In the genomic region with DNA sequence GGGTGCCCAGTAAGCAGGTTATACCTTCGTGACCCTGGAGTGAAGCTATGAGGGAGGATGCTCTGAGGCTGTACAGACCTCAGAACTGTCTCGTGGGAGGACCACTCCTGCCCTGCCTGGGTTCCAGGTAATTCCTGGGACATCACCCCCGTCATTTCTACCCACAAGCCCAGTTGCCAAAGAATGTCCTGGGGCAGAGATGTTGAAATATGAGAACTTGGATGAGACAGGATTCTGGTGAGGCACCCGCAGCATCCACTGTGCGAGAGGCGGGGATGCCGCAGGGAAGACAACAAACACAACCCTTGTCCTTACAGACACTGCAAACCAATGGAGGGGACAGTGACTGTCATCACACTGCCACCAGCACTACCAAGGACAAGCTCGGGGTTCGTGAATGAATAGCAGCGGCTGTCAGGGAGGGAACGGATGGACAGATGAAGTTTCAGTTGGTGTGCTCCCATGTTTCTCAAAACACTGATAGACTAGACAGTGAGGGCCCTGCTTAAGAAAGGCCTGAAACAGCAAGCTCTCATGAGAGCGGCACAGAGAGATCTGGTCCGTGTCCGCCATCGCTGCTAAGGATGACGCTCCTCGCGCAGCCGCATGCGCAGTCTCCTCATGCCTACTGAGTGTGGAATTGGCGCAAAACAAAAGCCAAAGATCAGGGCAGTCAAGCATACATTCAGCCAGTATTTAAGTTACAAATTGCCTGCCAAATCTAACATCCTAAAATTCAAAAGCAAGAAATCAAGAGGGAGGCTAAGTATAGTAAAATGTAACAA, we compare ENCODE assay signal across 25 cellular contexts.
DNase-seq lines count a peak whose midpoint lies in the region; ATAC-seq and TF ChIP-seq lines count a peak whose summit lies in the region.
"Had no signal": no experiment of that assay in that cellular context is flagged by ENCODE, and none has a peak within 500 bp of the region (broad histone marks: within the 10 kb centered on the region; RNA-seq: fewer than 3 reads in every experiment).

No MANE protein-coding gene starts in this region.

- H3K4me3 ChIP-seq in PC-9: no peak overlapping the region
- H3K4me3 ChIP-seq: heart left ventricle, spleen, upper lobe of left lung had no signal

- H3K4me1 ChIP-seq in PC-9 (replicated peaks; ENCODE audit: insufficient read depth): peaks cover 59% of the 10 kb centered on the region
- H3K4me1 ChIP-seq: parathyroid adenoma, upper lobe of left lung had no signal

- peaks cover 66% of the 10 kb centered on the region for H3K79me2 ChIP-seq in PC-9 (ENCODE audit: low read depth)

- H3K27me3 Mint-ChIP-seq in MCF 10A (ENCODE audit: insufficient read depth, unreplicated experiment) (no peaks in the 10 kb centered on the region), glutamatergic neuron (ENCODE audit: unreplicated experiment) (peaks cover 4% of the 10 kb centered on the region)
- H3K27me3 Mint-ChIP-seq: activated CD4-positive, alpha-beta memory T cell treated with anti-CD3 and anti-CD28 coated beads for 36 hours; activated T-helper 17 cell treated with anti-CD3 and anti-CD28 coated beads, Interleukin-2, amount 50 U/mL, for 72 hours had no signal

- H3K27ac ChIP-seq in PC-9: peak overlapping the region; percentile 76
- H3K27ac ChIP-seq: parathyroid adenoma, spleen, upper lobe of left lung had no signal

- TF ChIP-seq CTCF in PC-9 (conservative IDR thresholded peaks at IDR 0.05): no peak
- TF ChIP-seq CTCF in MCF 10A (IDR thresholded peaks at IDR 0.05; ENCODE audit: unreplicated experiment): no peak
- TF ChIP-seq CTCF in glutamatergic neuron (IDR thresholded peaks at IDR 0.05; ENCODE audit: partially characterized antibody, unreplicated experiment): no peak

- no peaks in the 10 kb centered on the region for H3K36me3 ChIP-seq in PC-9 (ENCODE audit: low read depth)

- peaks cover 54% of the 10 kb centered on the region for H3F3A ChIP-seq in PC-9 (ENCODE audit: insufficient read depth, low read depth)

- H3K36me3 Mint-ChIP-seq in MCF 10A (ENCODE audit: insufficient read depth, unreplicated experiment): peaks cover 53% of the 10 kb centered on the region
- H3K36me3 Mint-ChIP-seq in glutamatergic neuron (ENCODE audit: unreplicated experiment): peaks cover 4% of the 10 kb centered on the region

- H3K27ac Mint-ChIP-seq in MCF 10A (ENCODE audit: low read depth, unreplicated experiment): no peak overlapping the region
- no peak overlapping the region for H3K27ac Mint-ChIP-seq in glutamatergic neuron (ENCODE audit: unreplicated experiment)
- H3K27ac Mint-ChIP-seq: activated CD4-positive, alpha-beta memory T cell treated with anti-CD3 and anti-CD28 coated beads for 36 hours; activated T-helper 17 cell treated with anti-CD3 and anti-CD28 coated beads, Interleukin-2, amount 50 U/mL, for 72 hours had no signal

- intact Hi-C loops in PC-9 (cut with micrococcal nuclease; ENCODE audit: unreplicated experiment) (loop anchor here (2.0 kb wide), 2 partner anchors 29 to 85 kb away; no protein-coding TSS in a partner anchor), MCF 10A (cut with micrococcal nuclease) (no loop called here)

- H4K20me1 ChIP-seq in PC-9 (ENCODE audit: insufficient read depth): no peaks in the 10 kb centered on the region

- H3K9me2 ChIP-seq in PC-9 (ENCODE audit: insufficient read depth): no peaks in the 10 kb centered on the region

- H3K4me3 Mint-ChIP-seq in MCF 10A (ENCODE audit: unreplicated experiment) (no peak overlapping the region), glutamatergic neuron (ENCODE audit: unreplicated experiment) (no peak overlapping the region)
- H3K4me3 Mint-ChIP-seq: activated CD4-positive, alpha-beta memory T cell treated with anti-CD3 and anti-CD28 coated beads for 36 hours; activated T-helper 17 cell treated with anti-CD3 and anti-CD28 coated beads, Interleukin-2, amount 50 U/mL, for 72 hours; neural crest cell had no signal

- POLR2A ChIA-PET in PC-9 (lab: Charles Lee; ENCODE audit: unreplicated experiment) (interaction anchor here (0.5 kb wide), 1 partner anchor 29 kb away, joined by 4 read pairs; no protein-coding TSS in a partner anchor), MCF 10A (lab: Yijun Ruan, JAX) (interaction anchor here (0.6 to 4.3 kb wide), 6 partner anchors 9 to 144 kb away, joined by 3 to 37 read pairs (median 4); no protein-coding TSS in a partner anchor)

- H2AFZ ChIP-seq in PC-9: no peak overlapping the region
- H2AFZ ChIP-seq: parathyroid adenoma had no signal

- no TSS peak for BruUV-seq in PC-9 (replicated peaks; lab: Mats Ljungman, UMichigan)
- no TSS peak for BruUV-seq in MCF 10A (replicated peaks; lab: Mats Ljungman, UMichigan)

- no peak overlapping the region for H3K4me2 ChIP-seq in PC-9

- no peaks in the 10 kb centered on the region for H3K9me3 ChIP-seq in PC-9 (ENCODE audit: insufficient read depth, low read depth)
- H3K9me3 ChIP-seq: heart left ventricle, spleen, upper lobe of left lung had no signal

- no peak for ATAC-seq in HG02973 (IDR thresholded peaks at IDR 0.05; ENCODE audit: unreplicated experiment)
- ATAC-seq: activated naive CD4-positive, alpha-beta T cell treated with anti-CD3 and anti-CD28 coated beads, Interleukin-2, amount 50 U/mL, for 72 hours; activated T-helper 17 cell treated with anti-CD3 and anti-CD28 coated beads, Interleukin-2, amount 50 U/mL, for 72 hours; heart left ventricle; PC-3 had no signal

- CTCF ChIA-PET in PC-9 (lab: Charles Lee): no interaction called here
- CTCF ChIA-PET in MCF 10A (lab: Yijun Ruan, JAX): interaction anchor here (1.0 to 1.2 kb wide), 3 partner anchors 18 to 29 kb away, joined by 3 to 5 read pairs (median 5); no protein-coding TSS in a partner anchor

- H3K9me3 Mint-ChIP-seq in MCF 10A (ENCODE audit: unreplicated experiment) (no peaks in the 10 kb centered on the region), glutamatergic neuron (ENCODE audit: unreplicated experiment) (peaks cover 4% of the 10 kb centered on the region)
- H3K9me3 Mint-ChIP-seq: activated CD4-positive, alpha-beta memory T cell treated with anti-CD3 and anti-CD28 coated beads for 36 hours had no signal

- no peaks in the 10 kb centered on the region for H3K27me3 ChIP-seq in PC-9 (ENCODE audit: insufficient read depth, low read depth)
- H3K27me3 ChIP-seq: heart left ventricle, spleen, upper lobe of left lung had no signal

- H3K4me1 Mint-ChIP-seq in MCF 10A (ENCODE audit: insufficient read depth, unreplicated experiment): peaks cover 53% of the 10 kb centered on the region
- peaks cover 2% of the 10 kb centered on the region for H3K4me1 Mint-ChIP-seq in glutamatergic neuron (ENCODE audit: low read depth, unreplicated experiment)

- DNase-seq in EH (ENCODE audit: low read depth) (peak; percentile 20), PC-9 (no peak), MCF 10A (ENCODE audit: unreplicated experiment) (peak; percentile 86), iris pigment epithelial cell (ENCODE audit: low read depth) (peak; percentile 76), NCI-H748 treated with DMSO at 0.1 percent for 48 hours (lab: John Stamatoyannopoulos, UW) (no peak), glutamatergic neuron (no peak), islet precursor cell (no peak)
- DNase-seq: activated CD4-positive, alpha-beta memory T cell treated with anti-CD3 and anti-CD28 coated beads for 36 hours; activated CD8-positive, alpha-beta memory T cell treated with anti-CD3 and anti-CD28 coated beads, Interleukin-2, amount 50 U/mL, for 48 hours; HCEC 1CT; heart left ventricle; NCI-H1694 treated with DMSO at 0.1 percent for 48 hours; NCI-H2171; NCI-H510A treated with DMSO at 0.1 percent for 48 hours; NK-92 treated with Interleukin-12 subunit alpha and Interleukin-12 subunit beta, amount 100 ng/mL, for 24 hours; PC-3; SIG-M5; spleen; T-helper 1 cell had no signal

Comparison
In these comparisons a context has a peak if more than half of its experiments do, and no peak if none do; other contexts are left out.
1. DNase-seq: peak in EH (single experiment), MCF 10A (single experiment) and iris pigment epithelial cell (single experiment); none in PC-9 (0 of 2), NCI-H748 treated with DMSO at 0.1 percent for 48 hours (single experiment), glutamatergic neuron (single experiment) and islet precursor cell (single experiment).